Comparison of ENCODE assay signal across 21 cellular contexts in the genomic region with DNA sequence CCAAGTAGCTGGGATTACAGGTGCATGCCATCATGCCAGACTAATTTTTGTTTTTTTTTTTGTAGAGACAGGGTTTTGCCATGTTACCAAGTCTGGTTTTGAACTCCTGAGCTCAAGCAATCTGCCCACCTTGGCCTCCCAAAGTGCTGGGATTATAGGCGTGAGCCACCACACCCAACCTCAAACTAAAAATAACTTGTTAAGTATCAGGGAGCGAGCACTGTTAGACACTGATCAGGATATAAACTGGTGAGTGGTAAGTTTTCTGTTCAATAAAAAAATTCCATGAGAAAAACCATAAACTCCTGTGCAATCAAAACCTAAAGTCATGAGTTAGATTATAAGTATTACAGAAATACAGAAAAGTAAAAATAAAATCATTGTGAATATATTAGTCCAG. TPM values are rescaled to one million over a fixed set of nuclear protein-coding genes. Genes with fewer than 3 reads are reported as not detected.
DNase-seq lines count a peak whose midpoint lies in the region; ATAC-seq lines count a peak whose summit lies in the region.
"Had no signal": no experiment of that assay in that cellular context is flagged by ENCODE, and none has a peak within 500 bp of the region (broad histone marks: within the 10 kb centered on the region; RNA-seq: fewer than 3 reads in every experiment).

No MANE protein-coding gene starts in this region.

- POLR2A ChIA-PET in activated CD8-positive, alpha-beta T cell treated with anti-CD3 and anti-CD28 coated beads, Interleukin-2, amount 10 ng/mL, durations not matched to agents 7 days and 5 days (lab: Charles Lee): interaction anchor here (1.3 kb wide), 1 partner anchor 47 kb away, joined by 6 read pairs; the partner anchor contains the start of gene GNPTAB

- no peaks in the 10 kb centered on the region for H3K9me3 ChIP-seq in mucosa of rectum (ENCODE audit: control insufficient read depth in 2 of 2, low read length in 2 of 2)
- H3K9me3 ChIP-seq: A549 had no signal

- peak overlapping the region; percentile 75 to 81 for H3K27ac ChIP-seq in mucosa of rectum (ENCODE audit: low read depth in 2 of 2, low read length in 2 of 2)
- H3K27ac ChIP-seq: A549 had no signal

- peaks cover 44% of the 10 kb centered on the region for H3K4me1 Mint-ChIP-seq in activated CD8-positive, alpha-beta T cell treated with anti-CD3 and anti-CD28 coated beads, Interleukin-2, amount 10 ng/mL, durations not matched to agents 7 days and 5 days (ENCODE audit: low read depth)
- H3K4me1 Mint-ChIP-seq in stimulated activated memory B cell treated with anti-CD40 and anti-IgM and Interleukin-4, amounts not matched to agents 10 μg/mL and 1 μg/mL and 100 μg/mL, for 72 hours: peaks cover 24% of the 10 kb centered on the region
- H3K4me1 Mint-ChIP-seq: GM23338 had no signal

- H3K9me3 Mint-ChIP-seq in activated CD8-positive, alpha-beta T cell treated with anti-CD3 and anti-CD28 coated beads, Interleukin-2, amount 10 ng/mL, durations not matched to agents 7 days and 5 days (ENCODE audit: insufficient read depth): no peaks in the 10 kb centered on the region
- no peaks in the 10 kb centered on the region for H3K9me3 Mint-ChIP-seq in stimulated activated memory B cell treated with anti-CD40 and anti-IgM and Interleukin-4, amounts not matched to agents 10 μg/mL and 1 μg/mL and 100 μg/mL, for 72 hours
- H3K9me3 Mint-ChIP-seq: GM23338 had no signal

- peak; percentile 28 for ATAC-seq in Right ventricle myocardium superior (ENCODE audit: poor library complexity)
- ATAC-seq in left cardiac atrium: no peak
- no peak for ATAC-seq in activated CD8-positive, alpha-beta T cell treated with anti-CD3 and anti-CD28 coated beads, Interleukin-2, amount 10 ng/mL, durations not matched to agents 7 days and 5 days
- ATAC-seq in stimulated activated memory B cell treated with anti-CD40 and anti-IgM and Interleukin-4, amounts not matched to agents 10 μg/mL and 1 μg/mL and 100 μg/mL, for 72 hours: no peak
- ATAC-seq in HG02840 (IDR thresholded peaks at IDR 0.05; ENCODE audit: low FRiP score, unreplicated experiment): no peak
- ATAC-seq: A549, GM23338 had no signal

- H3K9ac ChIP-seq in mucosa of rectum (ENCODE audit: low read depth in 1 of 2, low read length in 2 of 2): no peak overlapping the region

- no peak for DNase-seq in Right ventricle myocardium superior
- DNase-seq in left cardiac atrium: no peak
- no peak for DNase-seq in activated CD8-positive, alpha-beta T cell treated with anti-CD3 and anti-CD28 coated beads, Interleukin-2, amount 10 ng/mL, durations not matched to agents 7 days and 5 days
- no peak for DNase-seq in SIG-M5 (lab: John Stamatoyannopoulos, UW)
- no peak for DNase-seq in HK-2 (ENCODE audit: unreplicated experiment)
- DNase-seq: C1 segment of cervical spinal cord, DMS79, HCEC 1CT, KG1, MV-4-11, NCI-H187, NCI-H2107, NCI-H2227 treated with DMSO at 0.1 percent for 48 hours, NCI-H510A treated with DMSO at 0.1 percent for 48 hours, NCI-H774 had no signal

- H3K27me3 Mint-ChIP-seq in activated CD8-positive, alpha-beta T cell treated with anti-CD3 and anti-CD28 coated beads, Interleukin-2, amount 10 ng/mL, durations not matched to agents 7 days and 5 days (ENCODE audit: low read depth): no peaks in the 10 kb centered on the region
- no peaks in the 10 kb centered on the region for H3K27me3 Mint-ChIP-seq in stimulated activated memory B cell treated with anti-CD40 and anti-IgM and Interleukin-4, amounts not matched to agents 10 μg/mL and 1 μg/mL and 100 μg/mL, for 72 hours

- H3K4me3 ChIP-seq in mucosa of rectum (ENCODE audit: low read length in 2 of 2): no peak overlapping the region
- H3K4me3 ChIP-seq: A549, GM23338 had no signal

- H3K4me3 Mint-ChIP-seq in activated CD8-positive, alpha-beta T cell treated with anti-CD3 and anti-CD28 coated beads, Interleukin-2, amount 10 ng/mL, durations not matched to agents 7 days and 5 days: no peak overlapping the region
- H3K4me3 Mint-ChIP-seq in stimulated activated memory B cell treated with anti-CD40 and anti-IgM and Interleukin-4, amounts not matched to agents 10 μg/mL and 1 μg/mL and 100 μg/mL, for 72 hours: no peak overlapping the region
- H3K4me3 Mint-ChIP-seq: GM23338 had no signal

- peaks cover 8 to 22% of the 10 kb centered on the region in 2 donors for H3K36me3 ChIP-seq in mucosa of rectum (ENCODE audit: control insufficient read depth in 2 of 2, insufficient read depth in 2 of 2, low read length in 2 of 2)

- H3K4me1 ChIP-seq in mucosa of rectum (ENCODE audit: control insufficient read depth in 2 of 2, insufficient read depth in 2 of 2, low read length in 2 of 2): peaks cover 6 to 20% of the 10 kb centered on the region in 2 donors
- H3K4me1 ChIP-seq: A549 had no signal

- peak overlapping the region; percentile 57 for H3K27ac Mint-ChIP-seq in activated CD8-positive, alpha-beta T cell treated with anti-CD3 and anti-CD28 coated beads, Interleukin-2, amount 10 ng/mL, durations not matched to agents 7 days and 5 days
- peak overlapping the region; percentile 34 for H3K27ac Mint-ChIP-seq in stimulated activated memory B cell treated with anti-CD40 and anti-IgM and Interleukin-4, amounts not matched to agents 10 μg/mL and 1 μg/mL and 100 μg/mL, for 72 hours

- H3K27me3 ChIP-seq in mucosa of rectum (ENCODE audit: control insufficient read depth in 2 of 2, insufficient read depth in 2 of 2, low read length in 2 of 2): no peaks in the 10 kb centered on the region

- CTCF ChIA-PET in activated CD8-positive, alpha-beta T cell treated with anti-CD3 and anti-CD28 coated beads, Interleukin-2, amount 10 ng/mL, durations not matched to agents 7 days and 5 days (lab: Charles Lee): interaction anchor here (1.1 to 4.8 kb wide), 7 partner anchors 9 to 56 kb away, joined by 3 to 23 read pairs (median 11); partner anchors contain the start of gene GNPTAB

- intact Hi-C loops in Right ventricle myocardium superior (cut with DNase I): no loop called here
- intact Hi-C loops in left cardiac atrium (cut with DNase I): no loop called here

- peaks cover 78% of the 10 kb centered on the region for H3K36me3 Mint-ChIP-seq in activated CD8-positive, alpha-beta T cell treated with anti-CD3 and anti-CD28 coated beads, Interleukin-2, amount 10 ng/mL, durations not matched to agents 7 days and 5 days (ENCODE audit: low read depth)
- peaks cover 44% of the 10 kb centered on the region for H3K36me3 Mint-ChIP-seq in stimulated activated memory B cell treated with anti-CD40 and anti-IgM and Interleukin-4, amounts not matched to agents 10 μg/mL and 1 μg/mL and 100 μg/mL, for 72 hours

RNA-seq across cellular contexts. Expression of gene SYCP3, which starts 44.6 kb away (rescaled TPM):
- not detected for total RNA-seq in Right ventricle myocardium superior
- not detected for total RNA-seq in left cardiac atrium
- 1 to 10 TPM; 1.7 to 2.0 TPM for total RNA-seq in activated CD8-positive, alpha-beta T cell treated with anti-CD3 and anti-CD28 coated beads, Interleukin-2, amount 10 ng/mL, durations not matched to agents 7 days and 5 days
- total RNA-seq: Right ventricle myocardium inferior had no signal

RNA-seq across cellular contexts. Expression of gene GNPTAB, which starts 46.9 kb away (rescaled TPM):
- total RNA-seq in Right ventricle myocardium superior (52.9 TPM), left cardiac atrium (10 to 100 TPM; 41.1 to 45.1 TPM)
- 100 to 1,000 TPM; 104 to 109 TPM for total RNA-seq in activated CD8-positive, alpha-beta T cell treated with anti-CD3 and anti-CD28 coated beads, Interleukin-2, amount 10 ng/mL, durations not matched to agents 7 days and 5 days
